18 cellular contexts compared by ENCODE assay signal in the genomic region with DNA sequence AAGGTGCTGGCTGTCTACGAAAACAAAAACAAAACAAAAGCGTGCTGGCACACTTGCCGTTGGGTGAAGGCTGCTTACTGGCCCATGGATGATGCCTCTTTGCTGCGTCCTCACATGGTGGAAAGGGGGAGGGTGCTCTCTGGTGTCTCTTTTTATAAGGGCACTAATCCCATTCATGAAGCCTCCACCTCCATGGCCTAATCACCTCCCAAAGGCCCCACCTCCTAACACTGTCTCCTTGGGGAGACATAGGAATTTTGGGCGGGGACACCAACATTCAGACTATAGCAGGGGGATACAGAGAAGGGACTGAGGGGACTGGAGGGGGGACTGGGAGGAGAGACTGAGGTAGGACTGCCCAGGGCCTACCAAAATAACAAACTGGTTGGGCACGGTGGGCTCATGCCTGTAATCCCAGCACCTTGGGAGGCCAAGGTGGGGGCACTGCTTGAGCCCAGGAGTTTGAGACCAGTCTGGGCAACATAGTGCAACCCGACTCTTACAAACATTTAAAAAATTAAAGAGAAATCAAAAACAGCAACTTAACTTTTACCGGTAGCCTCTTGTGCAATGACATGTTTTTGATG. TPM values are rescaled to one million over a fixed set of nuclear protein-coding genes. Genes with fewer than 3 reads are reported as not detected.
DNase-seq lines count a peak whose midpoint lies in the region; ATAC-seq and TF ChIP-seq lines count a peak whose summit lies in the region.
"Had no signal": no experiment of that assay in that cellular context is flagged by ENCODE, and none has a peak within 500 bp of the region (broad histone marks: within the 10 kb centered on the region; RNA-seq: fewer than 3 reads in every experiment).

No MANE protein-coding gene starts in this region.

- H3K9me3 Mint-ChIP-seq in WTC11 (no peaks in the 10 kb centered on the region), neural progenitor cell (no peaks in the 10 kb centered on the region)
- H3K9me3 Mint-ChIP-seq: CD4-positive, alpha-beta memory T cell; H9; HFFc6 had no signal

- no peaks in the 10 kb centered on the region for H3K79me2 ChIP-seq in neural progenitor cell (ENCODE audit: low read depth)

- H3F3A ChIP-seq in neural progenitor cell (ENCODE audit: low read depth): peaks cover 20% of the 10 kb centered on the region

- H2AFZ ChIP-seq in neural progenitor cell (replicated peaks): no peak overlapping the region
- H2AFZ ChIP-seq: GM23248 had no signal

- H3K9ac ChIP-seq in BLaER1: no peak overlapping the region
- no peak overlapping the region for H3K9ac ChIP-seq in neural progenitor cell
- H3K9ac ChIP-seq: GM23248 had no signal

- no peaks in the 10 kb centered on the region for H3K27me3 Mint-ChIP-seq in WTC11 (ENCODE audit: low read depth)
- no peaks in the 10 kb centered on the region for H3K27me3 Mint-ChIP-seq in neural progenitor cell (ENCODE audit: insufficient read depth, low read depth)
- H3K27me3 Mint-ChIP-seq: CD4-positive, alpha-beta memory T cell had no signal

- no peak for TF ChIP-seq CTCF in WTC11 (IDR thresholded peaks at IDR 0.05)
- no peak for TF ChIP-seq CTCF in neural progenitor cell (IDR thresholded peaks at IDR 0.05)

- H3K4me2 ChIP-seq in BLaER1 (peak overlapping the region; percentile 53), neural progenitor cell (peak overlapping the region; percentile 24)

- H3K36me3 Mint-ChIP-seq in WTC11: no peaks in the 10 kb centered on the region
- H3K36me3 Mint-ChIP-seq in neural progenitor cell: no peaks in the 10 kb centered on the region
- H3K36me3 Mint-ChIP-seq: CD4-positive, alpha-beta memory T cell had no signal

- no peak overlapping the region for H3K4me3 ChIP-seq in BLaER1
- no peak overlapping the region for H3K4me3 ChIP-seq in neural progenitor cell
- H3K4me3 ChIP-seq: GM23248 had no signal

- peak; percentile 38 for ATAC-seq in WTC11
- no peak for ATAC-seq in HG02798 (IDR thresholded peaks at IDR 0.05; ENCODE audit: poor library complexity, unreplicated experiment)
- ATAC-seq in left lobe of liver: no peak

- no peak overlapping the region for H3K4me3 Mint-ChIP-seq in WTC11
- H3K4me3 Mint-ChIP-seq in neural progenitor cell: no peak overlapping the region
- H3K4me3 Mint-ChIP-seq: CD4-positive, alpha-beta memory T cell; H9; HFFc6 had no signal

- H3K27me3 ChIP-seq in BLaER1 (no peaks in the 10 kb centered on the region), neural progenitor cell (no peaks in the 10 kb centered on the region)

- DNase-seq in ELF-1 (ENCODE audit: low read depth, low spot score) (peak; percentile 49), WTC11 (ENCODE audit: low spot score) (no peak), neural progenitor cell (ENCODE audit: low spot score) (peak; percentile 60), NCI-H2081 treated with DMSO at 0.1 percent for 48 hours (lab: John Stamatoyannopoulos, UW) (no peak), left lobe of liver (ENCODE audit: low spot score) (no peak), NCI-H748 (lab: John Stamatoyannopoulos, UW; ENCODE audit: unreplicated experiment) (no peak)
- DNase-seq: ACHN; CD4-positive, alpha-beta memory T cell; DMS153; DMS79 treated with DMSO at 0.1 percent for 48 hours; GF-D8; GM23248; H9; HFFc6 had no signal

- POLR2A ChIA-PET in WTC11 (lab: Charles Lee): no interaction called here

- H3K4me1 ChIP-seq in BLaER1 (peaks cover 57% of the 10 kb centered on the region), neural progenitor cell (peaks cover 17% of the 10 kb centered on the region)

- peaks cover 6% of the 10 kb centered on the region; the same call in 1 of the 2 replicates for H3K36me3 ChIP-seq in BLaER1
- H3K36me3 ChIP-seq in neural progenitor cell: no peaks in the 10 kb centered on the region

- H3K4me1 Mint-ChIP-seq in WTC11 (peaks cover 12% of the 10 kb centered on the region), neural progenitor cell (peaks cover 34% of the 10 kb centered on the region)
- H3K4me1 Mint-ChIP-seq: CD4-positive, alpha-beta memory T cell had no signal

- H3K27ac ChIP-seq in BLaER1 (peak overlapping the region; percentile 21; the same call in 1 of the 2 replicates), neural progenitor cell (no peak overlapping the region)
- H3K27ac ChIP-seq: C4-2B, GM23248, HL-60 had no signal

- CTCF ChIA-PET in WTC11 (lab: Charles Lee): no interaction called here

- H4K20me1 ChIP-seq in BLaER1 (no peaks in the 10 kb centered on the region), neural progenitor cell (ENCODE audit: low read depth) (no peaks in the 10 kb centered on the region)

- H3K27ac Mint-ChIP-seq in WTC11: no peak overlapping the region; the same call in 1 of the 2 replicates
- H3K27ac Mint-ChIP-seq in neural progenitor cell: no peak overlapping the region
- H3K27ac Mint-ChIP-seq: HFFc6 had no signal

- H3K9me3 ChIP-seq in BLaER1 (no peaks in the 10 kb centered on the region), neural progenitor cell (ENCODE audit: low read depth) (no peaks in the 10 kb centered on the region)

TF ChIP-seq in WTC11, 78 proteins besides CTCF, POLR2A, EP300 and RAD21:
- no peak for TF ChIP-seq ZNF232 (CRISPR knock-in tag; IDR thresholded peaks at IDR 0.05)
- TF ChIP-seq, protein P1, sequence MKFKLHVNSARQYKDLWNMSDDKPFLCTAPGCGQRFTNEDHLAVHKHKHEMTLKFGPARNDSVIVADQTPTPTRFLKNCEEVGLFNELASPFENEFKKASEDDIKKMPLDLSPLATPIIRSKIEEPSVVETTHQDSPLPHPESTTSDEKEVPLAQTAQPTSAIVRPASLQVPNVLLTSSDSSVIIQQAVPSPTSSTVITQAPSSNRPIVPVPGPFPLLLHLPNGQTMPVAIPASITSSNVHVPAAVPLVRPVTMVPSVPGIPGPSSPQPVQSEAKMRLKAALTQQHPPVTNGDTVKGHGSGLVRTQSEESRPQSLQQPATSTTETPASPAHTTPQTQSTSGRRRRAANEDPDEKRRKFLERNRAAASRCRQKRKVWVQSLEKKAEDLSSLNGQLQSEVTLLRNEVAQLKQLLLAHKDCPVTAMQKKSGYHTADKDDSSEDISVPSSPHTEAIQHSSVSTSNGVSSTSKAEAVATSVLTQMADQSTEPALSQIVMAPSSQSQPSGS (CRISPR knock-in tag; IDR thresholded peaks at IDR 0.05; ENCODE audit: borderline replicate concordance, low read depth): no peak
- no peak for TF ChIP-seq NR2C2 (CRISPR knock-in tag; IDR thresholded peaks at IDR 0.05)
- no peak for TF ChIP-seq NFATC4 (CRISPR knock-in tag; IDR thresholded peaks at IDR 0.05)
- TF ChIP-seq GABPB1 (CRISPR knock-in tag; IDR thresholded peaks at IDR 0.05): no peak
- TF ChIP-seq USF2 (CRISPR knock-in tag; IDR thresholded peaks at IDR 0.05): no peak
- TF ChIP-seq IRF2 (CRISPR knock-in tag; IDR thresholded peaks at IDR 0.05; ENCODE audit: borderline replicate concordance, low read depth): no peak
- TF ChIP-seq FOXJ3 (CRISPR knock-in tag; IDR thresholded peaks at IDR 0.05; ENCODE audit: borderline replicate concordance): no peak
- no peak for TF ChIP-seq NFE2L1 (CRISPR knock-in tag; IDR thresholded peaks at IDR 0.05)
- TF ChIP-seq TCF7 (CRISPR knock-in tag; IDR thresholded peaks at IDR 0.05; ENCODE audit: low read depth): no peak
- no peak for TF ChIP-seq ZNF416 (CRISPR knock-in tag; IDR thresholded peaks at IDR 0.05)

RNA-seq across cellular contexts. Expression of gene PTMA, which starts 14.5 kb away (rescaled TPM):
- total RNA-seq in WTC11 (2021) (2,164 to 2,284 TPM (median 2,200 TPM) in 3 replicates), neural progenitor cell (ENCODE audit: low replicate concordance) (1,850 and 2,102 TPM in 2 replicates), left lobe of liver (213 TPM)

RNA-seq across cellular contexts. Expression of gene PDE6D, which starts 58.3 kb away (rescaled TPM):
- total RNA-seq in WTC11 (2021): 30.2 to 32.8 TPM (median 31.4 TPM) in 3 replicates
- total RNA-seq in neural progenitor cell (ENCODE audit: low replicate concordance): 44.1 and 52.6 TPM in 2 replicates
- 7.5 TPM for total RNA-seq in left lobe of liver

Comparison
In these comparisons a context has a peak if more than half of its experiments do, and no peak if none do; other contexts are left out.
1. DNase-seq: peak in ELF-1 (single experiment) and neural progenitor cell (single experiment); none in WTC11 (single experiment), NCI-H2081 treated with DMSO at 0.1 percent for 48 hours (single experiment), left lobe of liver (single experiment) and NCI-H748 (single experiment).